In genomic region chr12:27331299-27331926, GRCh38 we compare ENCODE assay signal across 8 cellular contexts. TPM values are rescaled to one million over a fixed set of nuclear protein-coding genes. Genes with fewer than 3 reads are reported as not detected.
DNase-seq lines count a peak whose midpoint lies in the region; TF ChIP-seq lines count a peak whose summit lies in the region.

No MANE protein-coding gene starts in this region.

- no peak overlapping the region for H4K5ac ChIP-seq in H9 (ENCODE audit: insufficient read length, low read depth, low read length)

- H3K4ac ChIP-seq in H9 (ENCODE audit: low read depth, low read length), result no peak overlapping the region

- no peak overlapping the region for H2AFZ ChIP-seq in H9 (ENCODE audit: low read length)

- H3K27me3 Mint-ChIP-seq in H9 (ENCODE audit: low read depth), result peaks cover 31% of the 10 kb centered on the region
- H3K27me3 Mint-ChIP-seq in neural crest cell (ENCODE audit: low read depth), result peaks cover 54% of the 10 kb centered on the region

- H3K27ac ChIP-seq in H9 (ENCODE audit: insufficient read length, low read depth, low read length) (no peak overlapping the region), brain microvascular endothelial cell (peak overlapping the region; percentile 26), caudate nucleus (ENCODE audit: low read depth, low read length) (no peak overlapping the region), right atrium auricular region (no peak overlapping the region), WERI-Rb-1 (no peak overlapping the region)

- H3K79me2 ChIP-seq in H9 (ENCODE audit: insufficient read depth, low read length), result 0 out of 2 replicates have a peak, but pooled peaks cover 2% of the 10 kb centered on the region

- no peak overlapping the region for H3K23ac ChIP-seq in H9 (ENCODE audit: insufficient read length, low read depth, low read length)

- H2BK5ac ChIP-seq in H9 (ENCODE audit: insufficient read length, low read length), result no peak overlapping the region

- no peak overlapping the region for H3K9ac ChIP-seq in H9 (ENCODE audit: extremely low read depth, insufficient read length, low read length)

- in situ Hi-C loops in brain microvascular endothelial cell (cut with HindIII; ENCODE audit: low pct_ligation_motif_present, low sequenced_read_pairs), result no loop called here

- H3K4me3 Mint-ChIP-seq in H9 (peak overlapping the region in 1 of 2 experiments; percentile 21; a peak in 2 of 5 replicates), neural crest cell (peak overlapping the region; percentile 70)

- no peak overlapping the region for H2BK20ac ChIP-seq in H9 (ENCODE audit: low read depth, low read length, poor library complexity, severe bottlenecking)

- no peaks in the 10 kb centered on the region for H3K9me3 Mint-ChIP-seq in H9
- H3K9me3 Mint-ChIP-seq in neural crest cell, result no peaks in the 10 kb centered on the region

- H4K91ac ChIP-seq in H9 (ENCODE audit: insufficient read length, low read depth, low read length), result no peak overlapping the region

- H3K18ac ChIP-seq in H9 (ENCODE audit: insufficient read length, low read depth, low read length), result no peak overlapping the region

- H3K9me3 ChIP-seq in H9 (ENCODE audit: control insufficient read depth, low read depth, low read length) (no peaks in the 10 kb centered on the region), right atrium auricular region (no peaks in the 10 kb centered on the region), WERI-Rb-1 (ENCODE audit: severe bottlenecking) (no peaks in the 10 kb centered on the region)

- H3K36me3 ChIP-seq in brain microvascular endothelial cell (replicated peaks) (peaks cover 4% of the 10 kb centered on the region), right atrium auricular region (peaks cover 15% of the 10 kb centered on the region), WERI-Rb-1 (no peaks in the 10 kb centered on the region)

- TF ChIP-seq CTCF in GM12875 (IDR thresholded peaks at IDR 0.05; ENCODE audit: borderline replicate concordance, insufficient read depth, low read depth, low read length) (no peak), H9 (conservative IDR thresholded peaks at IDR 0.05) (no peak), brain microvascular endothelial cell (IDR thresholded peaks at IDR 0.05; ENCODE audit: low read depth, low read length, missing control alignments) (no peak), neural crest cell (conservative IDR thresholded peaks at IDR 0.05) (no peak), right atrium auricular region (IDR thresholded peaks at IDR 0.05) (no peak), WERI-Rb-1 (IDR thresholded peaks at IDR 0.05; ENCODE audit: low read depth, low read length) (no peak)

- H3K56ac ChIP-seq in H9 (ENCODE audit: insufficient read length, low read depth, low read length), result no peak overlapping the region

- H2BK15ac ChIP-seq in H9 (ENCODE audit: low read depth, low read length), result no peak overlapping the region

- H3K4me3 ChIP-seq in GM12875 (ENCODE audit: low read depth, low read length), result peak overlapping the region; percentile 90
- H3K4me3 ChIP-seq in brain microvascular endothelial cell (ENCODE audit: low read depth, low read length), result no peak overlapping the region
- no peak overlapping the region for H3K4me3 ChIP-seq in right atrium auricular region
- no peak overlapping the region for H3K4me3 ChIP-seq in WERI-Rb-1 (ENCODE audit: low read depth, low read length)

- H4K8ac ChIP-seq in H9 (replicated peaks; ENCODE audit: insufficient read length, low read depth, low read length), result no peak overlapping the region

- no peak for DNase-seq in H9
- DNase-seq in NCI-H460 (ENCODE audit: extremely low read depth, low read depth), result peak; percentile 9
- DNase-seq in brain microvascular endothelial cell, result peak; percentile 89
- DNase-seq in neural crest cell (ENCODE audit: low read depth, low spot score), result no peak
- no peak for DNase-seq in caudate nucleus (lab: John Stamatoyannopoulos, UW)
- DNase-seq in right atrium auricular region (ENCODE audit: low spot score), result no peak
- DNase-seq in WERI-Rb-1, result no peak

- H3K79me1 ChIP-seq in H9 (ENCODE audit: insufficient read depth, low read depth, low read length, poor library complexity, severe bottlenecking), result no peaks in the 10 kb centered on the region

- no peak overlapping the region for H3T11ph ChIP-seq in H9 (ENCODE audit: low read length)

- H4K20me1 ChIP-seq in H9 (ENCODE audit: control insufficient read depth, insufficient read depth, insufficient read length), result no peaks in the 10 kb centered on the region

- H3K27ac Mint-ChIP-seq in H9 (no peak overlapping the region), neural crest cell (ENCODE audit: unreplicated experiment) (no peak overlapping the region)

- no peak overlapping the region for H3K14ac ChIP-seq in H9 (ENCODE audit: insufficient read depth, low read length)

- H3K27me3 ChIP-seq in H9 (ENCODE audit: insufficient read depth, low read length) (peaks cover 10% of the 10 kb centered on the region; the same call in 1 of the 2 replicates), brain microvascular endothelial cell (replicated peaks) (no peaks in the 10 kb centered on the region), right atrium auricular region (no peaks in the 10 kb centered on the region), WERI-Rb-1 (ENCODE audit: insufficient read depth, low read depth, severe bottlenecking) (no peaks in the 10 kb centered on the region)

- H3K36me3 Mint-ChIP-seq in H9 (ENCODE audit: insufficient read depth in 1 of 3, low read depth in 3 of 3) (no peaks in the 10 kb centered on the region), neural crest cell (ENCODE audit: low read depth) (no peaks in the 10 kb centered on the region)

- H2BK12ac ChIP-seq in H9 (ENCODE audit: insufficient read length, low read depth, low read length), result no peak overlapping the region

- H3K4me1 ChIP-seq in H9 (ENCODE audit: insufficient read depth, low read length) (no peaks in the 10 kb centered on the region; the same call in none of the 2 replicates), right atrium auricular region (peaks cover 0 to 18% of the 10 kb centered on the region in 2 donors)

- H3K23me2 ChIP-seq in H9 (ENCODE audit: insufficient read length, low read depth, low read length, poor library complexity, severe bottlenecking), result peaks cover 8% of the 10 kb centered on the region

- H3K4me1 Mint-ChIP-seq in H9, result peaks cover 20 to 29% of the 10 kb centered on the region in 2 experiments
- peaks cover 19% of the 10 kb centered on the region for H3K4me1 Mint-ChIP-seq in neural crest cell

- no CpG with 5 or more reads among the region's 7 CpGs for WGBS in H9 (ENCODE audit: extremely low coverage, insufficient read length, low lambda C conversion rate)

- peak overlapping the region; percentile 71 for H3K4me2 ChIP-seq in H9 (ENCODE audit: insufficient read depth, insufficient read length, low read length)

- no peak overlapping the region for H2AK5ac ChIP-seq in H9 (ENCODE audit: insufficient read length, low read length)

- H2BK120ac ChIP-seq in H9 (ENCODE audit: low read depth, low read length, poor library complexity, severe bottlenecking), result no peak overlapping the region

RNA-seq across cellular contexts. Expression of gene BMAL2, which starts 1.2 kb away (rescaled TPM):
- 22.7 and 23.1 TPM in 2 replicates for total RNA-seq in H9 (2021)
- total RNA-seq in NCI-H460 (2014; rRNA removed; shearing (Covaris generic)), result 10.4 and 10.9 TPM in 2 replicates
- 2.3 and 3.9 TPM in 2 replicates for polyA plus RNA-seq in NCI-H460 (2014; cell fraction: nucleus; rRNA removed)
- total RNA-seq in neural crest cell, result 7.6 and 8.0 TPM in 2 replicates
- 1 to 10 TPM in 1 of 2 donors, under 1 TPM in 1; 0.56 to 1.6 TPM for total RNA-seq in right atrium auricular region

Comparison
In these comparisons a context has a peak if more than half of its experiments do, and no peak if none do; other contexts are left out.
1. DNase-seq: peak in NCI-H460 (single experiment) and brain microvascular endothelial cell (single experiment); none in H9 (single experiment), neural crest cell (single experiment), caudate nucleus (0 of 61), right atrium auricular region (single experiment) and WERI-Rb-1 (single experiment).